ENCODE assay signal across 9 cellular contexts in genomic region chr5:107668933-107669542, GRCh38. TPM values are rescaled to one million over a fixed set of nuclear protein-coding genes. Genes with fewer than 3 reads are reported as not detected.
DNase-seq lines count a peak whose midpoint lies in the region; ATAC-seq and TF ChIP-seq lines count a peak whose summit lies in the region.
"Had no signal": no experiment of that assay in that cellular context is flagged by ENCODE, and none has a peak within 500 bp of the region (broad histone marks: within the 10 kb centered on the region; RNA-seq: fewer than 3 reads in every experiment).

No MANE protein-coding gene starts in this region.

- H3K27me3 ChIP-seq in GM23248 (replicated peaks; ENCODE audit: insufficient read depth) (peaks cover 39% of the 10 kb centered on the region), skeletal muscle satellite cell (ENCODE audit: control insufficient read depth, insufficient read depth, low read length) (no peaks in the 10 kb centered on the region)

- in situ Hi-C loops in GM23248 (cut with MboI), result no loop called here

- H3K9me3 Mint-ChIP-seq in activated CD8-positive, alpha-beta T cell treated with anti-CD3 and anti-CD28 coated beads, Interleukin-2, amount 10 ng/mL, durations not matched to agents 7 days and 5 days (ENCODE audit: insufficient read depth), result no peaks in the 10 kb centered on the region
- H3K9me3 Mint-ChIP-seq: T-helper 1 cell treated with Interleukin-12 subunit alpha and Interleukin-12 subunit beta and Interleukin-4 antibody, amounts not matched to agents 30 μg/mL and 1 μg/mL, for 36 hours had no signal

- no peaks in the 10 kb centered on the region for H3K79me2 ChIP-seq in GM23248 (ENCODE audit: insufficient read depth)

- CTCF ChIA-PET in activated CD8-positive, alpha-beta T cell treated with anti-CD3 and anti-CD28 coated beads, Interleukin-2, amount 10 ng/mL, durations not matched to agents 7 days and 5 days (lab: Charles Lee), result no interaction called here

- DNase-seq in GM23248, result peak; percentile 11
- DNase-seq in activated CD8-positive, alpha-beta T cell treated with anti-CD3 and anti-CD28 coated beads, Interleukin-2, amount 10 ng/mL, durations not matched to agents 7 days and 5 days, result no peak
- no peak for DNase-seq in NCI-H1048 (lab: John Stamatoyannopoulos, UW)
- no peak for DNase-seq in activated CD4-positive, alpha-beta T cell treated with anti-CD3 and anti-CD28 coated beads for 1 hour

- no peak overlapping the region for H3K4me3 Mint-ChIP-seq in activated CD8-positive, alpha-beta T cell treated with anti-CD3 and anti-CD28 coated beads, Interleukin-2, amount 10 ng/mL, durations not matched to agents 7 days and 5 days
- H3K4me3 Mint-ChIP-seq: T-helper 1 cell treated with Interleukin-12 subunit alpha and Interleukin-12 subunit beta and Interleukin-4 antibody, amounts not matched to agents 30 μg/mL and 1 μg/mL, for 36 hours had no signal

- no peaks in the 10 kb centered on the region for H4K20me1 ChIP-seq in GM23248 (ENCODE audit: insufficient read depth)

- no peak for TF ChIP-seq CTCF in WI38 (IDR thresholded peaks at IDR 0.05; ENCODE audit: low read depth, low read length)

- H3K9me2 ChIP-seq in GM23248 (ENCODE audit: insufficient read depth), result no peaks in the 10 kb centered on the region

- peaks cover 58% of the 10 kb centered on the region for H3K27me3 Mint-ChIP-seq in activated CD8-positive, alpha-beta T cell treated with anti-CD3 and anti-CD28 coated beads, Interleukin-2, amount 10 ng/mL, durations not matched to agents 7 days and 5 days (ENCODE audit: low read depth)

- H3F3A ChIP-seq in GM23248 (ENCODE audit: insufficient read depth), result no peaks in the 10 kb centered on the region

- H3K4me3 ChIP-seq in GM23248 (peak overlapping the region; percentile 78), WI38 (ENCODE audit: low read depth, low read length) (peak overlapping the region; percentile 68), iPS-11a (ENCODE audit: low read depth, low read length) (peak overlapping the region; percentile 73), skeletal muscle satellite cell (ENCODE audit: low read length) (peak overlapping the region; percentile 93)

- H3K27ac Mint-ChIP-seq in activated CD8-positive, alpha-beta T cell treated with anti-CD3 and anti-CD28 coated beads, Interleukin-2, amount 10 ng/mL, durations not matched to agents 7 days and 5 days, result no peak overlapping the region
- H3K27ac Mint-ChIP-seq: T-helper 1 cell treated with Interleukin-12 subunit alpha and Interleukin-12 subunit beta and Interleukin-4 antibody, amounts not matched to agents 30 μg/mL and 1 μg/mL, for 36 hours had no signal

- no peak for ATAC-seq in activated CD8-positive, alpha-beta T cell treated with anti-CD3 and anti-CD28 coated beads, Interleukin-2, amount 10 ng/mL, durations not matched to agents 7 days and 5 days
- ATAC-seq in GM18909 (IDR thresholded peaks at IDR 0.05; ENCODE audit: poor library complexity, unreplicated experiment), result no peak

- H3K4me1 ChIP-seq in GM23248 (ENCODE audit: insufficient read depth) (peaks cover 8% of the 10 kb centered on the region; the same call in 1 of the 2 replicates), skeletal muscle satellite cell (ENCODE audit: control insufficient read depth, insufficient read depth, low read length) (peaks cover 23% of the 10 kb centered on the region)

- peak overlapping the region; percentile 79 for H2AFZ ChIP-seq in GM23248

- peak overlapping the region; percentile 96 for H3K4me2 ChIP-seq in GM23248 (ENCODE audit: unreplicated experiment)
- H3K4me2 ChIP-seq in skeletal muscle satellite cell (ENCODE audit: low read length), result peak overlapping the region; percentile 99

- POLR2A ChIA-PET in activated CD8-positive, alpha-beta T cell treated with anti-CD3 and anti-CD28 coated beads, Interleukin-2, amount 10 ng/mL, durations not matched to agents 7 days and 5 days (lab: Charles Lee), result no interaction called here

- H3K4me1 Mint-ChIP-seq in activated CD8-positive, alpha-beta T cell treated with anti-CD3 and anti-CD28 coated beads, Interleukin-2, amount 10 ng/mL, durations not matched to agents 7 days and 5 days (ENCODE audit: low read depth), result peaks cover 35% of the 10 kb centered on the region

- H3K9me3 ChIP-seq in GM23248 (ENCODE audit: low read depth) (no peaks in the 10 kb centered on the region), skeletal muscle satellite cell (replicated peaks; ENCODE audit: low read length) (no peaks in the 10 kb centered on the region)

- no peaks in the 10 kb centered on the region for H3K36me3 ChIP-seq in GM23248 (ENCODE audit: low read depth)
- no peaks in the 10 kb centered on the region for H3K36me3 ChIP-seq in skeletal muscle satellite cell (ENCODE audit: insufficient read depth, low read length)

- 11 to 12% methylated on average over 26 of the region's 26 CpGs for WGBS in GM23248 (ENCODE audit: low coverage in 1 of 2, low lambda C conversion rate in 2 of 2, missing lambda C conversion rate in 2 of 2), 2 experiments

- H3K36me3 Mint-ChIP-seq in activated CD8-positive, alpha-beta T cell treated with anti-CD3 and anti-CD28 coated beads, Interleukin-2, amount 10 ng/mL, durations not matched to agents 7 days and 5 days (ENCODE audit: low read depth), result peaks cover 2% of the 10 kb centered on the region

- H3K27ac ChIP-seq in GM23248, result no peak overlapping the region

- H3K9ac ChIP-seq in GM23248, result no peak overlapping the region
- peak overlapping the region; percentile 88 for H3K9ac ChIP-seq in skeletal muscle satellite cell (ENCODE audit: low read depth, low read length)

RNA-seq across cellular contexts. Expression of gene EFNA5, which starts 1.7 kb away (rescaled TPM):
- 0.86 TPM in 1 of 2 replicates, not detected in the other for total RNA-seq in GM23248 (2014; rRNA removed; shearing (Covaris generic))
- 0.64 and 0.85 TPM in 2 replicates for polyA plus RNA-seq in GM23248 (2016; fragmentation: Nextera tagmentation; extraction: Ambion mirVana)
- 4.8 and 5.5 TPM in 2 replicates for total RNA-seq in skeletal muscle satellite cell (2012; rRNA removed)
- total RNA-seq in activated CD8-positive, alpha-beta T cell treated with anti-CD3 and anti-CD28 coated beads, Interleukin-2, amount 10 ng/mL, durations not matched to agents 7 days and 5 days, result not detected
